ENCODE assay signal across 15 cellular contexts in genomic region chr2:148935791-148936190, GRCh38.
DNase-seq lines count a peak whose midpoint lies in the region; ATAC-seq and TF ChIP-seq lines count a peak whose summit lies in the region.
"Had no signal": no experiment of that assay in that cellular context is flagged by ENCODE, and none has a peak within 500 bp of the region (broad histone marks: within the 10 kb centered on the region; RNA-seq: fewer than 3 reads in every experiment).

No MANE protein-coding gene starts in this region.

- H3K4me3 ChIP-seq in MG63 (no peak overlapping the region), neuronal stem cell (ENCODE audit: low read length in 2 of 2) (no peak overlapping the region), right cardiac atrium (ENCODE audit: low read length) (no peak overlapping the region)
- H3K4me3 ChIP-seq: BLaER1 treated with 17β-estradiol and CSF1 and Interleukin-3, amounts not matched to agents 10 nM and 100 nM; HAP-1 had no signal

- H3K4me1 ChIP-seq in neuronal stem cell (ENCODE audit: control insufficient read depth in 2 of 2, insufficient read depth in 1 of 2, low read depth in 1 of 2, low read length in 2 of 2) (peaks cover 6 to 20% of the 10 kb centered on the region in 2 donors), right cardiac atrium (ENCODE audit: control insufficient read depth, insufficient read depth, low read length) (no peaks in the 10 kb centered on the region)

- H3K4me2 ChIP-seq in neuronal stem cell (ENCODE audit: insufficient read depth, low read length, poor library complexity, severe bottlenecking): no peak overlapping the region
- H3K4me2 ChIP-seq: BLaER1 treated with 17β-estradiol and CSF1 and Interleukin-3, amounts not matched to agents 10 nM and 100 nM had no signal

- DNase-seq in Daoy (ENCODE audit: low read depth) (peak; percentile 58), MG63 (peak; percentile 12), glomerular visceral epithelial cell (ENCODE audit: extremely low spot score) (peak; percentile 49), neuronal stem cell (ENCODE audit: low spot score) (no peak), right cardiac atrium (no peak), NCI-H2081 (lab: John Stamatoyannopoulos, UW) (no peak)
- DNase-seq: CD4-positive, CD25-positive, alpha-beta regulatory T cell; DMS 273 treated with DMSO at 0.1 percent for 48 hours; GF-D8 had no signal

- WGBS in neuronal stem cell (ENCODE audit: extremely low coverage in 2 of 2, insufficient read length in 2 of 2, insufficient replicate concordance in 1 of 2), 2 donors: no CpG with 5 or more reads among the region's 5 CpGs
- WGBS in right cardiac atrium: 77% methylated on average over 5 of the region's 5 CpGs

- intact Hi-C loops in right cardiac atrium (cut with DNase I): no loop called here

- H4K91ac ChIP-seq in neuronal stem cell (ENCODE audit: low read depth, low read length, poor library complexity): no peak overlapping the region

- H3K9me3 ChIP-seq in MG63 (no peaks in the 10 kb centered on the region), neuronal stem cell (replicated peaks in 1 of 2; ENCODE audit: control insufficient read depth in 2 of 2, insufficient read depth in 1 of 2, low read depth in 1 of 2, low read length in 2 of 2) (peaks cover 0 to 10% of the 10 kb centered on the region in 2 donors), right cardiac atrium (ENCODE audit: control insufficient read depth, low read length) (no peaks in the 10 kb centered on the region)
- H3K9me3 ChIP-seq: BLaER1 treated with 17β-estradiol and CSF1 and Interleukin-3, amounts not matched to agents 10 nM and 100 nM; HAP-1 had no signal

- no peak overlapping the region for H2AFZ ChIP-seq in neuronal stem cell (ENCODE audit: low read length)

- H3K79me1 ChIP-seq in neuronal stem cell (ENCODE audit: low read depth, low read length): peaks cover 13% of the 10 kb centered on the region

- no peak overlapping the region for H3K23ac ChIP-seq in neuronal stem cell (ENCODE audit: low read depth, low read length, poor library complexity)

- H3K27me3 ChIP-seq in MG63: no peaks in the 10 kb centered on the region
- peaks cover 0 to 2% (median 0%) of the 10 kb centered on the region in 3 experiments for H3K27me3 ChIP-seq in neuronal stem cell (ENCODE audit: control insufficient read depth in 3 of 3, insufficient read depth in 3 of 3, low read depth in 1 of 3, low read length in 3 of 3)
- no peaks in the 10 kb centered on the region for H3K27me3 ChIP-seq in right cardiac atrium (ENCODE audit: control insufficient read depth, insufficient read depth)
- H3K27me3 ChIP-seq: BLaER1 treated with 17β-estradiol and CSF1 and Interleukin-3, amounts not matched to agents 10 nM and 100 nM had no signal

- no peak overlapping the region for H3K9ac ChIP-seq in neuronal stem cell (ENCODE audit: low read depth, low read length, poor library complexity)
- H3K9ac ChIP-seq: BLaER1 treated with 17β-estradiol and CSF1 and Interleukin-3, amounts not matched to agents 10 nM and 100 nM had no signal

- H2BK120ac ChIP-seq in neuronal stem cell (ENCODE audit: low read depth, low read length): no peak overlapping the region

- H3K27ac ChIP-seq in neuronal stem cell (replicated peaks; ENCODE audit: low read length): no peak overlapping the region
- no peak overlapping the region for H3K27ac ChIP-seq in right cardiac atrium (ENCODE audit: low read length)
- H3K27ac ChIP-seq: 22Rv1; BLaER1 treated with 17β-estradiol and CSF1 and Interleukin-3, amounts not matched to agents 10 nM and 100 nM had no signal

- H2AK5ac ChIP-seq in neuronal stem cell (ENCODE audit: low read depth, low read length): no peak overlapping the region

- no peak overlapping the region for H3K4ac ChIP-seq in neuronal stem cell (ENCODE audit: low read length)

- H3K18ac ChIP-seq in neuronal stem cell (ENCODE audit: low read length): no peak overlapping the region

- no peaks in the 10 kb centered on the region for H3K36me3 ChIP-seq in MG63
- H3K36me3 ChIP-seq in neuronal stem cell (replicated peaks in 1 of 2; ENCODE audit: control insufficient read depth in 2 of 2, insufficient read depth in 2 of 2, low read length in 2 of 2): peaks cover 21 to 88% of the 10 kb centered on the region in 2 donors
- H3K36me3 ChIP-seq: BLaER1 treated with 17β-estradiol and CSF1 and Interleukin-3, amounts not matched to agents 10 nM and 100 nM had no signal

- H3K14ac ChIP-seq in neuronal stem cell (ENCODE audit: low read length): no peak overlapping the region

- no peak overlapping the region for H2BK12ac ChIP-seq in neuronal stem cell (ENCODE audit: low read length)

- ATAC-seq in SK-N-SH treated with all-trans-retinoic acid at 6 μM for 48 hours (peak; percentile 77), HG03095 (IDR thresholded peaks at IDR 0.05; ENCODE audit: unreplicated experiment) (no peak), right cardiac atrium (no peak)
- ATAC-seq: HepG2 had no signal

- no peak overlapping the region for H2BK5ac ChIP-seq in neuronal stem cell (ENCODE audit: low read length)

- no peak overlapping the region for H2BK15ac ChIP-seq in neuronal stem cell (ENCODE audit: low read length)

- H4K8ac ChIP-seq in neuronal stem cell (ENCODE audit: low read depth, low read length): no peak overlapping the region

TF ChIP-seq in SK-N-SH treated with all-trans-retinoic acid at 6 μM for 48 hours, 23 proteins besides CTCF, POLR2A, EP300 and RAD21 (continues in another document):
- TF ChIP-seq ESRRG (CRISPR knock-in tag; IDR thresholded peaks at IDR 0.05): no peak
- no peak for TF ChIP-seq ZFP3 (CRISPR knock-in tag; IDR thresholded peaks at IDR 0.05)
- no peak for TF ChIP-seq ZFP30 (CRISPR knock-in tag; IDR thresholded peaks at IDR 0.05)
- TF ChIP-seq GLIS3 (CRISPR knock-in tag; IDR thresholded peaks at IDR 0.05): no peak
- TF ChIP-seq, protein P1, sequence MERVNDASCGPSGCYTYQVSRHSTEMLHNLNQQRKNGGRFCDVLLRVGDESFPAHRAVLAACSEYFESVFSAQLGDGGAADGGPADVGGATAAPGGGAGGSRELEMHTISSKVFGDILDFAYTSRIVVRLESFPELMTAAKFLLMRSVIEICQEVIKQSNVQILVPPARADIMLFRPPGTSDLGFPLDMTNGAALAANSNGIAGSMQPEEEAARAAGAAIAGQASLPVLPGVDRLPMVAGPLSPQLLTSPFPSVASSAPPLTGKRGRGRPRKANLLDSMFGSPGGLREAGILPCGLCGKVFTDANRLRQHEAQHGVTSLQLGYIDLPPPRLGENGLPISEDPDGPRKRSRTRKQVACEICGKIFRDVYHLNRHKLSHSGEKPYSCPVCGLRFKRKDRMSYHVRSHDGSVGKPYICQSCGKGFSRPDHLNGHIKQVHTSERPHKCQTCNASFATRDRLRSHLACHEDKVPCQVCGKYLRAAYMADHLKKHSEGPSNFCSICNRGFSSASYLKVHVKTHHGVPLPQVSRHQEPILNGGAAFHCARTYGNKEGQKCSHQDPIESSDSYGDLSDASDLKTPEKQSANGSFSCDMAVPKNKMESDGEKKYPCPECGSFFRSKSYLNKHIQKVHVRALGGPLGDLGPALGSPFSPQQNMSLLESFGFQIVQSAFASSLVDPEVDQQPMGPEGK (CRISPR knock-in tag; IDR thresholded peaks at IDR 0.05; ENCODE audit: borderline replicate concordance): no peak
- no peak for TF ChIP-seq ZNF8 (CRISPR knock-in tag; IDR thresholded peaks at IDR 0.05)
- TF ChIP-seq RARB (CRISPR knock-in tag; IDR thresholded peaks at IDR 0.05): no peak
- no peak for TF ChIP-seq TOX (CRISPR knock-in tag; IDR thresholded peaks at IDR 0.05; ENCODE audit: borderline replicate concordance)
- no peak for TF ChIP-seq ZC3H10 (CRISPR knock-in tag; IDR thresholded peaks at IDR 0.05)
- no peak for TF ChIP-seq POU6F1 (CRISPR knock-in tag; IDR thresholded peaks at IDR 0.05; ENCODE audit: borderline replicate concordance, low read depth)
- TF ChIP-seq ZNF70 (CRISPR knock-in tag; IDR thresholded peaks at IDR 0.05): no peak
- TF ChIP-seq CSDC2 (CRISPR knock-in tag; IDR thresholded peaks at IDR 0.05): no peak
- TF ChIP-seq PPARA (CRISPR knock-in tag; IDR thresholded peaks at IDR 0.05; ENCODE audit: borderline replicate concordance): no peak
- TF ChIP-seq SNAI2 (CRISPR knock-in tag; IDR thresholded peaks at IDR 0.05): no peak
- no peak for TF ChIP-seq TSHZ2 (CRISPR knock-in tag; IDR thresholded peaks at IDR 0.05)

Comparison
In these comparisons a context has a peak if more than half of its experiments do, and no peak if none do; other contexts are left out.
1. DNase-seq: peak in Daoy (single experiment), MG63 (single experiment) and glomerular visceral epithelial cell (single experiment); none in neuronal stem cell (single experiment), right cardiac atrium (0 of 3) and NCI-H2081 (0 of 2).